ENCODE assay signal across 25 cellular contexts in the genomic region with DNA sequence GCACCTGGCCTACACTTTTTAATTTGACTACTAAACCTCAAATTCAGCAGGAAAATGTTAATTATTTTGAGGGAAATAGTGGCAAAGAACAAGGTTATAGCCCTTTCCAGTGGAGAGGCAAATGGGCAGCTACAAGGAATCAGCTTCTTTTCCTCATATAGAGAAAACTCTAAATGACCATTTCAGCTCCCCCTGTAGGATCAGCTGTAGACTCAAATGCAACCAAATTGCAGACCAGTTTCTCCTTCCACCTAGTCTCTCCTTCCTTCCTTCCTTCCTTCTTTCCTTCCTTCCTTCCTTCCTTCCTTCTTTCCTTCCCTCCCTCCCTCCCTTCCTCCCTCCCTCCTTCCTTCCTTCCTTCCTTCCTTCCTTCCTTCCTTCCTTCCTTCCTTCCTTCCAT.
DNase-seq lines count a peak whose midpoint lies in the region; ATAC-seq, FAIRE-seq and TF ChIP-seq lines count a peak whose summit lies in the region.
"Had no signal": no experiment of that assay in that cellular context is flagged by ENCODE, and none has a peak within 500 bp of the region (broad histone marks: within the 10 kb centered on the region; RNA-seq: fewer than 3 reads in every experiment).

No MANE protein-coding gene starts in this region.

- dilution Hi-C loops in IMR-90 (cut with HindIII; ENCODE audit: low sequenced_read_pairs, unreplicated experiment), result no loop called here

- no peak for TF ChIP-seq POLR2A in IMR-90 (IDR thresholded peaks at IDR 0.05; ENCODE audit: low read depth, low read length)

- H3K4ac ChIP-seq in IMR-90 (ENCODE audit: low read depth, low read length), result peak overlapping the region; percentile 47; the same call in 1 of the 2 replicates
- H3K4ac ChIP-seq in trophoblast cell (ENCODE audit: low read depth, low read length), result no peak overlapping the region

- H3K4me1 ChIP-seq in GM23338 (ENCODE audit: insufficient read depth) (no peaks in the 10 kb centered on the region), IMR-90 (ENCODE audit: control insufficient read depth, insufficient read depth, low read length) (peaks cover 11% of the 10 kb centered on the region; the same call in 1 of the 2 replicates), trophoblast cell (ENCODE audit: control insufficient read depth in 1 of 2, insufficient read depth in 2 of 2, low read length in 2 of 2) (peaks cover 7 to 18% of the 10 kb centered on the region in 2 experiments), small intestine (ENCODE audit: control insufficient read depth in 2 of 2, insufficient read depth in 1 of 2, low read depth in 1 of 2, low read length in 1 of 2) (peaks cover 0 to 3% of the 10 kb centered on the region in 2 donors)
- H3K4me1 ChIP-seq: Caco-2 had no signal

- H4K5ac ChIP-seq in IMR-90 (ENCODE audit: low read depth, low read length), result no peak overlapping the region

- peaks cover 5% of the 10 kb centered on the region; the same call in 1 of the 2 replicates for H3K9me1 ChIP-seq in IMR-90 (ENCODE audit: insufficient read depth, low read length)

- H3K9me3 ChIP-seq in IMR-90 (ENCODE audit: control insufficient read depth, insufficient read depth, low read length) (no peaks in the 10 kb centered on the region), trophoblast cell (ENCODE audit: insufficient read depth, low read depth, low read length) (no peaks in the 10 kb centered on the region), small intestine (ENCODE audit: control insufficient read depth, low read depth) (no peaks in the 10 kb centered on the region)
- H3K9me3 ChIP-seq: A549, Caco-2 had no signal

- H3K18ac ChIP-seq in IMR-90 (ENCODE audit: low read depth, low read length), result no peak overlapping the region; the same call in 1 of the 2 replicates
- no peak overlapping the region for H3K18ac ChIP-seq in trophoblast cell (ENCODE audit: low read length)

- no peak for DNase-seq in GM23338 (ENCODE audit: low spot score)
- DNase-seq in IMR-90, result no peak
- no peak for DNase-seq in chondrocyte (ENCODE audit: low spot score)
- no peak for DNase-seq in trophoblast cell
- DNase-seq in HCEC 1CT, result no peak
- no peak for DNase-seq in small intestine
- DNase-seq in NCI-H2171 treated with DMSO at 0.1 percent for 48 hours (lab: John Stamatoyannopoulos, UW), result no peak
- DNase-seq: Caco-2; CD8-positive, alpha-beta T cell; Karpas-422; MV-4-11; NCI-H1105; NCI-H1436 treated with DMSO at 0.1 percent for 48 hours; NCI-H187 treated with DMSO at 0.1 percent for 48 hours; NCI-H2107; NCI-H446; NCI-H524 treated with DMSO at 0.1 percent for 48 hours; NCI-H774; PC-3 had no signal

- H2BK12ac ChIP-seq in trophoblast cell (ENCODE audit: low read length), result peak overlapping the region; percentile 85

- H3K27ac ChIP-seq in GM23338 (ENCODE audit: low read depth), result no peak overlapping the region
- H3K27ac ChIP-seq in IMR-90 (ENCODE audit: insufficient read depth, low read length), result no peak overlapping the region
- no peak overlapping the region for H3K27ac ChIP-seq in trophoblast cell (ENCODE audit: low read depth, low read length)
- no peak overlapping the region for H3K27ac ChIP-seq in small intestine (ENCODE audit: low read depth in 1 of 2, low read length in 1 of 2)
- H3K27ac ChIP-seq: C4-2B had no signal

- H2AK5ac ChIP-seq in IMR-90 (ENCODE audit: low read depth, low read length) (no peak overlapping the region), trophoblast cell (ENCODE audit: low read length) (peak overlapping the region; percentile 70)

- H2AK9ac ChIP-seq in IMR-90 (replicated peaks; ENCODE audit: low read depth, low read length, poor library complexity), result no peak overlapping the region

- no peak overlapping the region for H3K9ac ChIP-seq in IMR-90 (ENCODE audit: low read depth, low read length)
- no peak overlapping the region for H3K9ac ChIP-seq in trophoblast cell (ENCODE audit: low read length)

- no peak for FAIRE-seq in small intestine (lab: Jason Lieb, UNC)
- FAIRE-seq: A549, G401.6, H54 had no signal

- H4K12ac ChIP-seq in trophoblast cell (ENCODE audit: low read depth, low read length), result no peak overlapping the region

- no peak overlapping the region for H3K56ac ChIP-seq in IMR-90 (ENCODE audit: extremely low read depth, insufficient read depth, low read length)

- H3K4me3 Mint-ChIP-seq in GM23338 (no peak overlapping the region), chondrocyte (ENCODE audit: unreplicated experiment) (no peak overlapping the region)
- H3K4me3 Mint-ChIP-seq: B cell; CD8-positive, alpha-beta T cell had no signal

- H3K4me1 Mint-ChIP-seq in GM23338, result peaks cover 3% of the 10 kb centered on the region; the same call in 2 of the 3 replicates
- peaks cover 63% of the 10 kb centered on the region for H3K4me1 Mint-ChIP-seq in chondrocyte (ENCODE audit: low read depth)

- H4K8ac ChIP-seq in IMR-90 (ENCODE audit: low read depth in 2 of 2, low read length in 2 of 2), result no peak overlapping the region
- peak overlapping the region; percentile 73 for H4K8ac ChIP-seq in trophoblast cell (ENCODE audit: low read depth, low read length)

- H2BK20ac ChIP-seq in IMR-90 (ENCODE audit: low read depth, low read length), result peak overlapping the region; percentile 10

- no peak overlapping the region for H3K4me2 ChIP-seq in GM23338
- H3K4me2 ChIP-seq in IMR-90 (ENCODE audit: low read depth, low read length), result no peak overlapping the region
- no peak overlapping the region for H3K4me2 ChIP-seq in trophoblast cell (ENCODE audit: low read length)

- H3K36me3 ChIP-seq in GM23338 (ENCODE audit: insufficient read depth) (no peaks in the 10 kb centered on the region), IMR-90 (ENCODE audit: control insufficient read depth, insufficient read depth, low read length) (no peaks in the 10 kb centered on the region), trophoblast cell (ENCODE audit: control insufficient read depth in 1 of 2, insufficient read depth in 2 of 2, low read length in 2 of 2) (no peaks in the 10 kb centered on the region), small intestine (ENCODE audit: control insufficient read depth in 2 of 2, insufficient read depth in 2 of 2, low read length in 2 of 2) (no peaks in the 10 kb centered on the region)

- CTCF ChIA-PET in IMR-90 (lab: Yijun Ruan, JAX), result no interaction called here

- H3K27me3 Mint-ChIP-seq in GM23338 (ENCODE audit: insufficient read depth, low read depth, poor library complexity), result peaks cover 3% of the 10 kb centered on the region
- H3K27me3 Mint-ChIP-seq in chondrocyte (ENCODE audit: low read depth), result no peaks in the 10 kb centered on the region
- H3K27me3 Mint-ChIP-seq: B cell had no signal

- H4K20me1 ChIP-seq in GM23338 (replicated peaks; ENCODE audit: insufficient read depth), result no peaks in the 10 kb centered on the region
- H4K20me1 ChIP-seq in IMR-90 (ENCODE audit: insufficient read depth, low read length), result no peaks in the 10 kb centered on the region

- no peaks in the 10 kb centered on the region for H3K9me2 ChIP-seq in GM23338 (ENCODE audit: insufficient read depth)

- H3K23ac ChIP-seq in IMR-90 (ENCODE audit: low read depth, low read length) (no peak overlapping the region), trophoblast cell (ENCODE audit: low read length) (no peak overlapping the region)

- no TSS peak for BruUV-seq in IMR-90 (replicated peaks; lab: Mats Ljungman, UMichigan)

- H2BK120ac ChIP-seq in IMR-90 (ENCODE audit: low read depth, low read length), result peak overlapping the region; percentile 48; the same call in 1 of the 2 replicates
- peak overlapping the region; percentile 80 for H2BK120ac ChIP-seq in trophoblast cell (ENCODE audit: insufficient read depth, low read length, poor library complexity)

- H3K9me3 Mint-ChIP-seq in GM23338, result no peaks in the 10 kb centered on the region
- H3K9me3 Mint-ChIP-seq in chondrocyte (ENCODE audit: low read depth), result no peaks in the 10 kb centered on the region
- H3K9me3 Mint-ChIP-seq: CD8-positive, alpha-beta T cell had no signal

- TF ChIP-seq RAD21 in IMR-90 (IDR thresholded peaks at IDR 0.05; ENCODE audit: low read length), result no peak

- H3K79me2 ChIP-seq in GM23338 (replicated peaks; ENCODE audit: insufficient read depth) (no peaks in the 10 kb centered on the region), trophoblast cell (ENCODE audit: control insufficient read depth, insufficient read depth, low read length, poor library complexity) (no peaks in the 10 kb centered on the region)

- intact Hi-C loops in IMR-90 (cut with micrococcal nuclease), result no loop called here

- no peak for ATAC-seq in GM23338
- no peak for ATAC-seq in IMR-90 (ENCODE audit: low read depth)
- ATAC-seq: A549; CD8-positive, alpha-beta T cell; PC-3; SK-N-SH treated with all-trans-retinoic acid at 6 μM for 48 hours had no signal

- H3K14ac ChIP-seq in IMR-90 (replicated peaks; ENCODE audit: low read depth, low read length) (no peak overlapping the region), trophoblast cell (ENCODE audit: low read length) (peak overlapping the region; percentile 60)

- H3K27me3 ChIP-seq in GM23338 (ENCODE audit: insufficient read depth) (no peaks in the 10 kb centered on the region), IMR-90 (ENCODE audit: control insufficient read depth, insufficient read depth, low read length) (no peaks in the 10 kb centered on the region), trophoblast cell (ENCODE audit: insufficient read depth, low read length) (no peaks in the 10 kb centered on the region), small intestine (ENCODE audit: control insufficient read depth in 2 of 2, insufficient read depth in 2 of 2, low read length in 2 of 2) (no peaks in the 10 kb centered on the region)

- POLR2A ChIA-PET in IMR-90 (lab: Charles Lee; ENCODE audit: unreplicated experiment), result no interaction called here

- in situ Hi-C loops in IMR-90 (cut with MboI; ENCODE audit: low sequenced_read_pairs), result no loop called here

- H3K4me3 ChIP-seq in GM23338 (no peak overlapping the region), IMR-90 (ENCODE audit: insufficient read depth, low read depth, low read length) (no peak overlapping the region), trophoblast cell (ENCODE audit: low read depth, low read length) (no peak overlapping the region), small intestine (ENCODE audit: low read depth in 1 of 2, low read length in 2 of 2) (no peak overlapping the region)
- H3K4me3 ChIP-seq: A549 had no signal

- H3K79me1 ChIP-seq in IMR-90 (ENCODE audit: low read depth in 1 of 2, low read length in 2 of 2) (0 out of 4 replicates have a peak, but pooled peaks cover 0 to 4% of the 10 kb centered on the region in 2 experiments), trophoblast cell (ENCODE audit: low read length) (peaks cover 24% of the 10 kb centered on the region)

- H4K91ac ChIP-seq in IMR-90 (ENCODE audit: insufficient read depth, low read depth, low read length), result peak overlapping the region; percentile 75; the same call in 1 of the 2 replicates
- H4K91ac ChIP-seq in trophoblast cell (ENCODE audit: low read depth, low read length), result peak overlapping the region; percentile 76

- 0 out of 3 replicates have a peak overlapping the region, but pooled peaks have one; percentile 49 for H2BK15ac ChIP-seq in IMR-90 (ENCODE audit: low read depth, low read length)

- H3K36me3 Mint-ChIP-seq in GM23338 (ENCODE audit: low read depth) (no peaks in the 10 kb centered on the region), chondrocyte (ENCODE audit: low read depth) (no peaks in the 10 kb centered on the region)
- H3K36me3 Mint-ChIP-seq: CD8-positive, alpha-beta T cell had no signal

- H2AFZ ChIP-seq in GM23338 (no peak overlapping the region), IMR-90 (replicated peaks; ENCODE audit: low read length, poor library complexity) (no peak overlapping the region), trophoblast cell (ENCODE audit: insufficient read depth, low read length, poor library complexity) (no peak overlapping the region)

- H3F3A ChIP-seq in GM23338 (replicated peaks; ENCODE audit: low read depth), result no peaks in the 10 kb centered on the region

- H3K27ac Mint-ChIP-seq in GM23338 (no peak overlapping the region), chondrocyte (ENCODE audit: unreplicated experiment) (peak overlapping the region; percentile 85)
- H3K27ac Mint-ChIP-seq: B cell; CD8-positive, alpha-beta T cell had no signal

- TF ChIP-seq CTCF in GM23338 (conservative IDR thresholded peaks at IDR 0.05; ENCODE audit: low read depth in 2 of 2), result peak; percentile 8 to 36; a peak in 2 of 4 replicates
- no peak for TF ChIP-seq CTCF in IMR-90 (conservative IDR thresholded peaks at IDR 0.05; ENCODE audit: low read depth, low read length)
- TF ChIP-seq CTCF in chondrocyte (IDR thresholded peaks at IDR 0.05), result peak; percentile 28

- H2BK5ac ChIP-seq in IMR-90 (ENCODE audit: low read depth, low read length, poor library complexity, severe bottlenecking) (no peak overlapping the region), trophoblast cell (ENCODE audit: low read depth, low read length, poor library complexity) (peak overlapping the region; percentile 63)
